Comparison of ENCODE assay signal across 19 cellular contexts in genomic region chr6:107879912-107880311, GRCh38. TPM values are rescaled to one million over a fixed set of nuclear protein-coding genes. Genes with fewer than 3 reads are reported as not detected.
"Had no signal": no experiment of that assay in that cellular context is flagged by ENCODE, and none has a peak within 500 bp of the region (broad histone marks: within the 10 kb centered on the region; RNA-seq: fewer than 3 reads in every experiment).

No MANE protein-coding gene starts in this region.

- DNase-seq: activated CD4-positive, alpha-beta T cell treated with anti-CD3 and anti-CD28 coated beads, Interleukin-2, amount 10 ng/mL, durations not matched to agents 7 days and 5 days; activated naive CD4-positive, alpha-beta T cell treated with anti-CD3 and anti-CD28 coated beads for 36 hours; aorta; effector CD8-positive, alpha-beta T cell; esophagus squamous epithelium; foreskin fibroblast; mesenchymal stem cell; naive thymus-derived CD8-positive, alpha-beta T cell; stimulated activated CD4-positive, alpha-beta T cell treated with anti-CD3 and anti-CD28 coated beads, Interleukin-4, amount 100 ng/mL, for 4 hours; stimulated activated naive CD4-positive, alpha-beta T cell; T-cell; T-helper 9 cell; tibial artery had no signal

- H3K4me3 Mint-ChIP-seq: activated CD4-positive, alpha-beta T cell treated with anti-CD3 and anti-CD28 coated beads, Interleukin-2, amount 10 ng/mL, durations not matched to agents 7 days and 5 days; activated naive CD4-positive, alpha-beta T cell treated with anti-CD3 and anti-CD28 coated beads for 36 hours; central memory CD8-positive, alpha-beta T cell; dendritic cell treated with granulocyte-macrophage colony-stimulating factor and Interleukin-4, amounts not matched to agents 40 ng/mL and 50 ng/mL, for 4 days; naive thymus-derived CD8-positive, alpha-beta T cell; T-cell had no signal

- H3K9me3 Mint-ChIP-seq: activated CD4-positive, alpha-beta T cell treated with anti-CD3 and anti-CD28 coated beads, Interleukin-2, amount 10 ng/mL, durations not matched to agents 7 days and 5 days; activated naive CD4-positive, alpha-beta T cell treated with anti-CD3 and anti-CD28 coated beads for 36 hours; central memory CD8-positive, alpha-beta T cell; dendritic cell treated with granulocyte-macrophage colony-stimulating factor and Interleukin-4, amounts not matched to agents 40 ng/mL and 50 ng/mL, for 4 days; naive thymus-derived CD8-positive, alpha-beta T cell; T-cell had no signal

- ATAC-seq: activated CD4-positive, CD25-positive, alpha-beta regulatory T cell treated with anti-CD3 and anti-CD28 coated beads, Interleukin-2, amount 50 U/mL, for 24 hours; naive thymus-derived CD8-positive, alpha-beta T cell; sciatic nerve; SK-N-SH treated with all-trans-retinoic acid at 6 μM for 48 hours; T-cell had no signal

- H3K4me1 Mint-ChIP-seq: activated CD4-positive, alpha-beta T cell treated with anti-CD3 and anti-CD28 coated beads, Interleukin-2, amount 10 ng/mL, durations not matched to agents 7 days and 5 days; central memory CD8-positive, alpha-beta T cell; T-cell had no signal

- H3K27me3 Mint-ChIP-seq: activated CD4-positive, alpha-beta T cell treated with anti-CD3 and anti-CD28 coated beads, Interleukin-2, amount 10 ng/mL, durations not matched to agents 7 days and 5 days; central memory CD8-positive, alpha-beta T cell; dendritic cell treated with granulocyte-macrophage colony-stimulating factor and Interleukin-4, amounts not matched to agents 40 ng/mL and 50 ng/mL, for 4 days; naive thymus-derived CD8-positive, alpha-beta T cell; T-cell had no signal

- H3K27ac Mint-ChIP-seq: activated CD4-positive, alpha-beta T cell treated with anti-CD3 and anti-CD28 coated beads, Interleukin-2, amount 10 ng/mL, durations not matched to agents 7 days and 5 days; activated naive CD4-positive, alpha-beta T cell treated with anti-CD3 and anti-CD28 coated beads for 36 hours; dendritic cell treated with granulocyte-macrophage colony-stimulating factor and Interleukin-4, amounts not matched to agents 40 ng/mL and 50 ng/mL, for 4 days had no signal

RNA-seq across cellular contexts. Expression of gene SCML4, which starts 55.8 kb away (rescaled TPM):
- polyA plus RNA-seq: smooth muscle cell had no signal
